Comparison of ENCODE assay signal across 1 cellular context in genomic region chr16:67841816-67842508, GRCh38.
A peak's percentile ranks its signal among the peaks of the same experiment; 100 is the strongest.
TF ChIP-seq lines count a peak whose summit lies in the region.

Gene THAP11, plus strand, starts transcription at chr16:67842320. Its CDS starts 235 bp downstream, at chr16:67842555.

TF ChIP-seq in HepG2, 621 proteins besides CTCF, POLR2A, EP300 and RAD21 (continued from another document and continues in another):
- TF ChIP-seq ZNF883 (CRISPR knock-in tag; IDR thresholded peaks at IDR 0.05; ENCODE audit: not compliant biosample characterization) = peak; percentile 72
- TF ChIP-seq HOMEZ (CRISPR knock-in tag; IDR thresholded peaks at IDR 0.05; ENCODE audit: low read depth) = peak; percentile 53; the same call in 1 of the 2 replicates
- TF ChIP-seq FOXK1 (CRISPR knock-in tag; IDR thresholded peaks at IDR 0.05; ENCODE audit: borderline replicate concordance, low read depth) = peak; percentile 83; the same call in 1 of the 2 replicates
- 0 out of 2 replicates have a peak, but pooled peaks have one; percentile 6 for TF ChIP-seq ZNF646 (CRISPR knock-in tag; IDR thresholded peaks at IDR 0.05)
- TF ChIP-seq ZNF563 (CRISPR knock-in tag; IDR thresholded peaks at IDR 0.05) = peak; percentile 61
- peak; percentile 92; the same call in 1 of the 2 replicates for TF ChIP-seq ATF6 (CRISPR knock-in tag; conservative IDR thresholded peaks at IDR 0.05)
- no peak for TF ChIP-seq NR2F6 (IDR thresholded peaks at IDR 0.05)
- TF ChIP-seq NR2F6 (CRISPR knock-in tag; IDR thresholded peaks at IDR 0.05) = peak; percentile 41; the same call in 1 of the 2 replicates
- TF ChIP-seq CEBPG (CRISPR knock-in tag; IDR thresholded peaks at IDR 0.05) = 0 out of 2 replicates have a peak, but pooled peaks have one; percentile 23
- peak; percentile 84; the same call in 1 of the 2 replicates for TF ChIP-seq ZNF44 (CRISPR knock-in tag; IDR thresholded peaks at IDR 0.05)
- no peak for TF ChIP-seq ZNF33A (CRISPR knock-in tag; IDR thresholded peaks at IDR 0.05; ENCODE audit: borderline replicate concordance)
- peak; percentile 60; the same call in 1 of the 2 replicates for TF ChIP-seq NFYC (CRISPR knock-in tag; IDR thresholded peaks at IDR 0.05)
- no peak; the same call in 1 of the 2 replicates for TF ChIP-seq UBTF (CRISPR knock-in tag; IDR thresholded peaks at IDR 0.05)
- peak; percentile 67 for TF ChIP-seq ZNF770 (CRISPR knock-in tag; IDR thresholded peaks at IDR 0.05)
- peak; percentile 37; the same call in 1 of the 2 replicates for TF ChIP-seq ZSCAN9 (CRISPR knock-in tag; IDR thresholded peaks at IDR 0.05; ENCODE audit: borderline replicate concordance)
- TF ChIP-seq SALL2 (CRISPR knock-in tag; IDR thresholded peaks at IDR 0.05) = peak; percentile 71; the same call in 1 of the 2 replicates
- TF ChIP-seq IKZF1 (IDR thresholded peaks at IDR 0.05) = no peak
- peak; percentile 49; the same call in 1 of the 2 replicates for TF ChIP-seq CREB1 (IDR thresholded peaks at IDR 0.05)
- peak; percentile 85 for TF ChIP-seq CREB1 (CRISPR knock-in tag; IDR thresholded peaks at IDR 0.05)
- TF ChIP-seq FOXP4 (CRISPR knock-in tag; IDR thresholded peaks at IDR 0.05) = peak; percentile 34; the same call in 1 of the 2 replicates
- TF ChIP-seq ZBTB20 (CRISPR knock-in tag; IDR thresholded peaks at IDR 0.05; ENCODE audit: borderline replicate concordance, low read depth) = peak; percentile 45; the same call in 1 of the 2 replicates
- peak; percentile 86 for TF ChIP-seq KAT8 (CRISPR knock-in tag; IDR thresholded peaks at IDR 0.05)
- no peak for TF ChIP-seq ZNF230 (CRISPR knock-in tag; IDR thresholded peaks at IDR 0.05)
- peak; percentile 79 for TF ChIP-seq E2F5 (CRISPR knock-in tag; conservative IDR thresholded peaks at IDR 0.05)
- TF ChIP-seq NFE2L2 (IDR thresholded peaks at IDR 0.05; ENCODE audit: low read length) = no peak
- no peak for TF ChIP-seq GLMP (CRISPR knock-in tag; IDR thresholded peaks at IDR 0.05; ENCODE audit: borderline replicate concordance)
- 0 out of 2 replicates have a peak, but pooled peaks have one; percentile 15 for TF ChIP-seq ZSCAN5A (CRISPR knock-in tag; IDR thresholded peaks at IDR 0.05; ENCODE audit: borderline replicate concordance)
- peak; percentile 86 for TF ChIP-seq GMEB1 (CRISPR knock-in tag; IDR thresholded peaks at IDR 0.05; ENCODE audit: borderline replicate concordance)
- no peak for TF ChIP-seq ZNF75D (CRISPR knock-in tag; IDR thresholded peaks at IDR 0.05; ENCODE audit: borderline replicate concordance)
- 0 out of 2 replicates have a peak, but pooled peaks have one; percentile 81 for TF ChIP-seq FIP1L1 (IDR thresholded peaks at IDR 0.05; ENCODE audit: borderline replicate concordance, insufficient read depth, low read depth, low read length)
- TF ChIP-seq TRIM24 (CRISPR knock-in tag; IDR thresholded peaks at IDR 0.05) = no peak
- peak; percentile 51; the same call in 1 of the 2 replicates for TF ChIP-seq ZFP36L2 (CRISPR knock-in tag; IDR thresholded peaks at IDR 0.05)
- TF ChIP-seq CHCHD3 (CRISPR knock-in tag; IDR thresholded peaks at IDR 0.05) = 0 out of 2 replicates have a peak, but pooled peaks have one; percentile 68
- TF ChIP-seq ZNF746 (CRISPR knock-in tag; IDR thresholded peaks at IDR 0.05) = 0 out of 2 replicates have a peak, but pooled peaks have one; percentile 18
